1 cellular context compared by ENCODE assay signal in genomic region chr13:113153810-113154748, GRCh38.
A peak's percentile ranks its signal among the peaks of the same experiment; 100 is the strongest.
TF ChIP-seq lines count a peak whose summit lies in the region.

No MANE protein-coding gene starts in this region.

TF ChIP-seq in HepG2, 621 proteins besides CTCF, POLR2A, EP300 and RAD21 (continues in another document):
- TF ChIP-seq ZNF331 (CRISPR knock-in tag; IDR thresholded peaks at IDR 0.05) (no peak), TGIF2 (CRISPR knock-in tag; IDR thresholded peaks at IDR 0.05) (0 out of 2 replicates have a peak, but pooled peaks have one; percentile 63), TFDP1 (CRISPR knock-in tag; IDR thresholded peaks at IDR 0.05; ENCODE audit: borderline replicate concordance) (peak; percentile 47; the same call in 1 of the 2 replicates), NR2F6 (IDR thresholded peaks at IDR 0.05) (peak; percentile 26; the same call in 1 of the 2 replicates), NR2F6 (CRISPR knock-in tag; IDR thresholded peaks at IDR 0.05) (peak; percentile 50; the same call in 1 of the 2 replicates), SOX13 (IDR thresholded peaks at IDR 0.05) (no peak), SOX13 (CRISPR knock-in tag; conservative IDR thresholded peaks at IDR 0.05 in 1 of 2, IDR thresholded peaks at IDR 0.05 in 1 of 2) (peak in 1 of 2 experiments; percentile 46; a peak in 2 of 4 replicates), PBX2 (CRISPR knock-in tag; IDR thresholded peaks at IDR 0.05) (no peak), PAXIP1 (CRISPR knock-in tag; conservative IDR thresholded peaks at IDR 0.05) (0 out of 2 replicates have a peak, but pooled peaks have one; percentile 4), CSRNP1 (CRISPR knock-in tag; IDR thresholded peaks at IDR 0.05) (no peak), KMT2A (CRISPR knock-in tag; IDR thresholded peaks at IDR 0.05) (0 out of 2 replicates have a peak, but pooled peaks have one; percentile 10), ZNF263 (CRISPR knock-in tag; IDR thresholded peaks at IDR 0.05) (peak; percentile 75), TFE3 (CRISPR knock-in tag; IDR thresholded peaks at IDR 0.05) (peak; percentile 80), ZFP91 (CRISPR knock-in tag; IDR thresholded peaks at IDR 0.05; ENCODE audit: borderline replicate concordance) (no peak), ARID4A (CRISPR knock-in tag; IDR thresholded peaks at IDR 0.05; ENCODE audit: borderline replicate concordance) (no peak; the same call in 1 of the 2 replicates), SP1 (IDR thresholded peaks at IDR 0.05) (no peak), SP1 (CRISPR knock-in tag; IDR thresholded peaks at IDR 0.05) (peak; percentile 86), MEIS2 (CRISPR knock-in tag; IDR thresholded peaks at IDR 0.05) (0 out of 2 replicates have a peak, but pooled peaks have one; percentile 55), ZNF784 (CRISPR knock-in tag; IDR thresholded peaks at IDR 0.05; ENCODE audit: borderline replicate concordance) (no peak), HOXA5 (CRISPR knock-in tag; IDR thresholded peaks at IDR 0.05) (peak; percentile 28; the same call in 1 of the 2 replicates), ZNF160 (CRISPR knock-in tag; IDR thresholded peaks at IDR 0.05) (0 out of 2 replicates have a peak, but pooled peaks have one; percentile 14), ZSCAN5A (CRISPR knock-in tag; IDR thresholded peaks at IDR 0.05; ENCODE audit: borderline replicate concordance) (0 out of 2 replicates have a peak, but pooled peaks have one; percentile 8), ZNF264 (CRISPR knock-in tag; IDR thresholded peaks at IDR 0.05) (peak; percentile 47; the same call in 1 of the 2 replicates), NFATC3 (CRISPR knock-in tag; IDR thresholded peaks at IDR 0.05) (no peak), ZBTB38 (CRISPR knock-in tag; IDR thresholded peaks at IDR 0.05) (no peak), NFKBIZ (CRISPR knock-in tag; IDR thresholded peaks at IDR 0.05) (0 out of 2 replicates have a peak, but pooled peaks have one; percentile 23), KAT7 (CRISPR knock-in tag; IDR thresholded peaks at IDR 0.05; ENCODE audit: borderline replicate concordance) (no peak), SNAPC2 (CRISPR knock-in tag; IDR thresholded peaks at IDR 0.05) (0 out of 2 replicates have a peak, but pooled peaks have one; percentile 25), ZNF724P (CRISPR knock-in tag; IDR thresholded peaks at IDR 0.05; ENCODE audit: borderline replicate concordance) (no peak), ZNF557 (CRISPR knock-in tag; IDR thresholded peaks at IDR 0.05) (0 out of 2 replicates have a peak, but pooled peaks have one; percentile 57), ZNF30 (CRISPR knock-in tag; IDR thresholded peaks at IDR 0.05) (no peak), TEF (CRISPR knock-in tag; IDR thresholded peaks at IDR 0.05) (0 out of 2 replicates have a peak, but pooled peaks have one; percentile 25), ZNF574 (CRISPR knock-in tag; IDR thresholded peaks at IDR 0.05) (0 out of 2 replicates have a peak, but pooled peaks have one; percentile 34), FIP1L1 (IDR thresholded peaks at IDR 0.05; ENCODE audit: borderline replicate concordance, insufficient read depth, low read depth, low read length) (no peak), SAP130 (CRISPR knock-in tag; IDR thresholded peaks at IDR 0.05; ENCODE audit: low read depth) (peak; percentile 69; the same call in 1 of the 2 replicates), THAP11 (CRISPR knock-in tag; IDR thresholded peaks at IDR 0.05) (peak; percentile 28; the same call in 1 of the 2 replicates)
